In the genomic region with DNA sequence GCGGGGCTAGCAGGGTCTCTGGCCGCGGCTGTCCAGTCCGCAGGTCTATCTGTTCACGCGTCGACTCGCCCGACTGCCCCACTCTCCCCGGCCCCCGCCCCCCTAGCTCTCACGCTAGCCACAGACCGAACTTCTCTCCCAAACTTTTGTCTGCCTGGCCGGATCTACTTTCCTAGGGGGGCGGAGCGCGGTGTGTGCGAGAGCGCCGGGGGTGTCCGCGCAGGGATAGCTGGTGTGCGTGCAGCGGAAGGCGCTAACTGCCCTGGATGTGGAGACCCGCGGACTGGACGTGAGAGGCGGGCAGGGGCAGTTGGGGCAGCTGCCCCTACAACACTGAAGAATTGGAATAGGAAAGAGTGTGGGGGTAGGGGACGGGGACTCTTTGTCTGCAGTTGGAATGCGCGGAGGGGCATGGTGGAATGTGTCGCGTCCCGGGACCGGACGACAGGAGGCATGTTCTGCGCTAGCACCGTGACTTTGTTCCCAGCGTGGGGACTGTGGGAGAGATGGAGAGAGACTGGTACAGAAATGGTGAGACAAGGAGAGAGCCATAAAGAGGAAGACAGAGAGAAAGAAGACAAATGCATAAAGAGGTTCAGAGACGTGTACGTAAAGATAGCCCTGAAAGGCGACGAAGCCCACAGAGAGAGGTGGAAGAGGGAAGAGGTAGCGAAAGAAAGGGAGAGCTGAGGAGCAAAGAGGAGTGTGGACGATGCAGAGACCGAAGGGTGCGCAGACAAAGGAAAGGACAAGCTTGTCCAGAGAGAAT, we compare ENCODE assay signal across 1 cellular context.
TF ChIP-seq lines count a peak whose summit lies in the region.

A gene (minus strand): TSS at position 75 of the 769 bp plus-strand sequence. CDS start 285 bp downstream, outside the sequence.

TF ChIP-seq in HepG2, 621 proteins besides CTCF, POLR2A, EP300 and RAD21 (continued from another document and continues in another):
- TF ChIP-seq, protein P1, sequence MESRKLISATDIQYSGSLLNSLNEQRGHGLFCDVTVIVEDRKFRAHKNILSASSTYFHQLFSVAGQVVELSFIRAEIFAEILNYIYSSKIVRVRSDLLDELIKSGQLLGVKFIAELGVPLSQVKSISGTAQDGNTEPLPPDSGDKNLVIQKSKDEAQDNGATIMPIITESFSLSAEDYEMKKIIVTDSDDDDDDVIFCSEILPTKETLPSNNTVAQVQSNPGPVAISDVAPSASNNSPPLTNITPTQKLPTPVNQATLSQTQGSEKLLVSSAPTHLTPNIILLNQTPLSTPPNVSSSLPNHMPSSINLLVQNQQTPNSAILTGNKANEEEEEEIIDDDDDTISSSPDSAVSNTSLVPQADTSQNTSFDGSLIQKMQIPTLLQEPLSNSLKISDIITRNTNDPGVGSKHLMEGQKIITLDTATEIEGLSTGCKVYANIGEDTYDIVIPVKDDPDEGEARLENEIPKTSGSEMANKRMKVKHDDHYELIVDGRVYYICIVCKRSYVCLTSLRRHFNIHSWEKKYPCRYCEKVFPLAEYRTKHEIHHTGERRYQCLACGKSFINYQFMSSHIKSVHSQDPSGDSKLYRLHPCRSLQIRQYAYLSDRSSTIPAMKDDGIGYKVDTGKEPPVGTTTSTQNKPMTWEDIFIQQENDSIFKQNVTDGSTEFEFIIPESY (CRISPR knock-in tag; IDR thresholded peaks at IDR 0.05): peak; percentile 71
- TF ChIP-seq ZNF496 (CRISPR knock-in tag; IDR thresholded peaks at IDR 0.05; ENCODE audit: insufficient replicate concordance): no peak
- TF ChIP-seq, protein P2, sequence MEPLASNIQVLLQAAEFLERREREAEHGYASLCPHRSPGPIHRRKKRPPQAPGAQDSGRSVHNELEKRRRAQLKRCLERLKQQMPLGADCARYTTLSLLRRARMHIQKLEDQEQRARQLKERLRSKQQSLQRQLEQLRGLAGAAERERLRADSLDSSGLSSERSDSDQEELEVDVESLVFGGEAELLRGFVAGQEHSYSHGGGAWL (CRISPR knock-in tag; IDR thresholded peaks at IDR 0.05): peak; percentile 87; the same call in 1 of the 2 replicates
- no peak for TF ChIP-seq NFIB (CRISPR knock-in tag; IDR thresholded peaks at IDR 0.05; ENCODE audit: borderline replicate concordance)
- TF ChIP-seq SMAD3 (CRISPR knock-in tag; IDR thresholded peaks at IDR 0.05): peak; percentile 66
- TF ChIP-seq ZSCAN20 (CRISPR knock-in tag; IDR thresholded peaks at IDR 0.05; ENCODE audit: borderline replicate concordance): no peak
- TF ChIP-seq, protein P3, sequence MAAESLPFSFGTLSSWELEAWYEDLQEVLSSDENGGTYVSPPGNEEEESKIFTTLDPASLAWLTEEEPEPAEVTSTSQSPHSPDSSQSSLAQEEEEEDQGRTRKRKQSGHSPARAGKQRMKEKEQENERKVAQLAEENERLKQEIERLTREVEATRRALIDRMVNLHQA (CRISPR knock-in tag; IDR thresholded peaks at IDR 0.05): no peak
- TF ChIP-seq TAF15 (IDR thresholded peaks at IDR 0.05; ENCODE audit: low read depth, low read length, poor library complexity, severe bottlenecking): peak; percentile 99
- peak; percentile 97 for TF ChIP-seq PHF5A (CRISPR knock-in tag; IDR thresholded peaks at IDR 0.05; ENCODE audit: low read depth, unreplicated experiment)
- TF ChIP-seq ZNF781 (CRISPR knock-in tag; IDR thresholded peaks at IDR 0.05; ENCODE audit: borderline replicate concordance, not compliant biosample characterization): peak; percentile 100
- TF ChIP-seq ZMYM4 (CRISPR knock-in tag; IDR thresholded peaks at IDR 0.05): no peak
- TF ChIP-seq, protein P4, sequence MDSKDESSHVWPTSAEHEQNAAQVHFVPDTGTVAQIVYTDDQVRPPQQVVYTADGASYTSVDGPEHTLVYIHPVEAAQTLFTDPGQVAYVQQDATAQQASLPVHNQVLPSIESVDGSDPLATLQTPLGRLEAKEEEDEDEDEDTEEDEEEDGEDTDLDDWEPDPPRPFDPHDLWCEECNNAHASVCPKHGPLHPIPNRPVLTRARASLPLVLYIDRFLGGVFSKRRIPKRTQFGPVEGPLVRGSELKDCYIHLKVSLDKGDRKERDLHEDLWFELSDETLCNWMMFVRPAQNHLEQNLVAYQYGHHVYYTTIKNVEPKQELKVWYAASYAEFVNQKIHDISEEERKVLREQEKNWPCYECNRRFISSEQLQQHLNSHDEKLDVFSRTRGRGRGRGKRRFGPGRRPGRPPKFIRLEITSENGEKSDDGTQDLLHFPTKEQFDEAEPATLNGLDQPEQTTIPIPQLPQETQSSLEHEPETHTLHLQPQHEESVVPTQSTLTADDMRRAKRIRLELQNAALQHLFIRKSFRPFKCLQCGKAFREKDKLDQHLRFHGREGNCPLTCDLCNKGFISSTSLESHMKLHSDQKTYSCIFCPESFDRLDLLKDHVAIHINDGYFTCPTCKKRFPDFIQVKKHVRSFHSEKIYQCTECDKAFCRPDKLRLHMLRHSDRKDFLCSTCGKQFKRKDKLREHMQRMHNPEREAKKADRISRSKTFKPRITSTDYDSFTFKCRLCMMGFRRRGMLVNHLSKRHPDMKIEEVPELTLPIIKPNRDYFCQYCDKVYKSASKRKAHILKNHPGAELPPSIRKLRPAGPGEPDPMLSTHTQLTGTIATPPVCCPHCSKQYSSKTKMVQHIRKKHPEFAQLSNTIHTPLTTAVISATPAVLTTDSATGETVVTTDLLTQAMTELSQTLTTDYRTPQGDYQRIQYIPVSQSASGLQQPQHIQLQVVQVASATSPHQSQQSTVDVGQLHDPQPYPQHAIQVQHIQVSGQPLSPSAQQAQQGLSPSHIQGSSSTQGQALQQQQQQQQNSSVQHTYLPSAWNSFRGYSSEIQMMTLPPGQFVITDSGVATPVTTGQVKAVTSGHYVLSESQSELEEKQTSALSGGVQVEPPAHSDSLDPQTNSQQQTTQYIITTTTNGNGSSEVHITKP (CRISPR knock-in tag; IDR thresholded peaks at IDR 0.05; ENCODE audit: low read depth): peak; percentile 81
- TF ChIP-seq TAF1 (CRISPR knock-in tag; IDR thresholded peaks at IDR 0.05): peak; percentile 93
- TF ChIP-seq, protein P5, sequence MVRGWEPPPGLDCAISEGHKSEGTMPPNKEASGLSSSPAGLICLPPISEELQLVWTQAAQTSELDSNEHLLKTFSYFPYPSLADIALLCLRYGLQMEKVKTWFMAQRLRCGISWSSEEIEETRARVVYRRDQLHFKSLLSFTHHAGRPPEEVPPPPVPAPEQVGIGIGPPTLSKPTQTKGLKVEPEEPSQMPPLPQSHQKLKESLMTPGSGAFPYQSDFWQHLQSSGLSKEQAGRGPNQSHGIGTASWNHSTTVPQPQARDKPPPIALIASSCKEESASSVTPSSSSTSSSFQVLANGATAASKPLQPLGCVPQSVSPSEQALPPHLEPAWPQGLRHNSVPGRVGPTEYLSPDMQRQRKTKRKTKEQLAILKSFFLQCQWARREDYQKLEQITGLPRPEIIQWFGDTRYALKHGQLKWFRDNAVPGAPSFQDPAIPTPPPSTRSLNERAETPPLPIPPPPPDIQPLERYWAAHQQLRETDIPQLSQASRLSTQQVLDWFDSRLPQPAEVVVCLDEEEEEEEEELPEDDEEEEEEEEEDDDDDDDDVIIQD (CRISPR knock-in tag; IDR thresholded peaks at IDR 0.05; ENCODE audit: low read depth): peak; percentile 89
- peak; percentile 89 for TF ChIP-seq ETV6 (CRISPR knock-in tag; conservative IDR thresholded peaks at IDR 0.05)
- TF ChIP-seq, protein P6, sequence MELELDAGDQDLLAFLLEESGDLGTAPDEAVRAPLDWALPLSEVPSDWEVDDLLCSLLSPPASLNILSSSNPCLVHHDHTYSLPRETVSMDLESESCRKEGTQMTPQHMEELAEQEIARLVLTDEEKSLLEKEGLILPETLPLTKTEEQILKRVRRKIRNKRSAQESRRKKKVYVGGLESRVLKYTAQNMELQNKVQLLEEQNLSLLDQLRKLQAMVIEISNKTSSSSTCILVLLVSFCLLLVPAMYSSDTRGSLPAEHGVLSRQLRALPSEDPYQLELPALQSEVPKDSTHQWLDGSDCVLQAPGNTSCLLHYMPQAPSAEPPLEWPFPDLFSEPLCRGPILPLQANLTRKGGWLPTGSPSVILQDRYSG (CRISPR knock-in tag; IDR thresholded peaks at IDR 0.05): no peak
- TF ChIP-seq ZFP62 (CRISPR knock-in tag; IDR thresholded peaks at IDR 0.05): no peak
- TF ChIP-seq, protein P7, sequence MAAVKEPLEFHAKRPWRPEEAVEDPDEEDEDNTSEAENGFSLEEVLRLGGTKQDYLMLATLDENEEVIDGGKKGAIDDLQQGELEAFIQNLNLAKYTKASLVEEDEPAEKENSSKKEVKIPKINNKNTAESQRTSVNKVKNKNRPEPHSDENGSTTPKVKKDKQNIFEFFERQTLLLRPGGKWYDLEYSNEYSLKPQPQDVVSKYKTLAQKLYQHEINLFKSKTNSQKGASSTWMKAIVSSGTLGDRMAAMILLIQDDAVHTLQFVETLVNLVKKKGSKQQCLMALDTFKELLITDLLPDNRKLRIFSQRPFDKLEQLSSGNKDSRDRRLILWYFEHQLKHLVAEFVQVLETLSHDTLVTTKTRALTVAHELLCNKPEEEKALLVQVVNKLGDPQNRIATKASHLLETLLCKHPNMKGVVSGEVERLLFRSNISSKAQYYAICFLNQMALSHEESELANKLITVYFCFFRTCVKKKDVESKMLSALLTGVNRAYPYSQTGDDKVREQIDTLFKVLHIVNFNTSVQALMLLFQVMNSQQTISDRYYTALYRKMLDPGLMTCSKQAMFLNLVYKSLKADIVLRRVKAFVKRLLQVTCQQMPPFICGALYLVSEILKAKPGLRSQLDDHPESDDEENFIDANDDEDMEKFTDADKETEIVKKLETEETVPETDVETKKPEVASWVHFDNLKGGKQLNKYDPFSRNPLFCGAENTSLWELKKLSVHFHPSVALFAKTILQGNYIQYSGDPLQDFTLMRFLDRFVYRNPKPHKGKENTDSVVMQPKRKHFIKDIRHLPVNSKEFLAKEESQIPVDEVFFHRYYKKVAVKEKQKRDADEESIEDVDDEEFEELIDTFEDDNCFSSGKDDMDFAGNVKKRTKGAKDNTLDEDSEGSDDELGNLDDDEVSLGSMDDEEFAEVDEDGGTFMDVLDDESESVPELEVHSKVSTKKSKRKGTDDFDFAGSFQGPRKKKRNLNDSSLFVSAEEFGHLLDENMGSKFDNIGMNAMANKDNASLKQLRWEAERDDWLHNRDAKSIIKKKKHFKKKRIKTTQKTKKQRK (IDR thresholded peaks at IDR 0.05; ENCODE audit: low read length): no peak
- peak; percentile 89 for TF ChIP-seq NFATC3 (CRISPR knock-in tag; IDR thresholded peaks at IDR 0.05)
- TF ChIP-seq CCDC6 (CRISPR knock-in tag; IDR thresholded peaks at IDR 0.05): no peak
- peak; percentile 85 for TF ChIP-seq POLR2AphosphoS2 (IDR thresholded peaks at IDR 0.05; ENCODE audit: low read depth, low read length)
- no peak for TF ChIP-seq HMGA1 (CRISPR knock-in tag; conservative IDR thresholded peaks at IDR 0.05)
- TF ChIP-seq, protein P8, sequence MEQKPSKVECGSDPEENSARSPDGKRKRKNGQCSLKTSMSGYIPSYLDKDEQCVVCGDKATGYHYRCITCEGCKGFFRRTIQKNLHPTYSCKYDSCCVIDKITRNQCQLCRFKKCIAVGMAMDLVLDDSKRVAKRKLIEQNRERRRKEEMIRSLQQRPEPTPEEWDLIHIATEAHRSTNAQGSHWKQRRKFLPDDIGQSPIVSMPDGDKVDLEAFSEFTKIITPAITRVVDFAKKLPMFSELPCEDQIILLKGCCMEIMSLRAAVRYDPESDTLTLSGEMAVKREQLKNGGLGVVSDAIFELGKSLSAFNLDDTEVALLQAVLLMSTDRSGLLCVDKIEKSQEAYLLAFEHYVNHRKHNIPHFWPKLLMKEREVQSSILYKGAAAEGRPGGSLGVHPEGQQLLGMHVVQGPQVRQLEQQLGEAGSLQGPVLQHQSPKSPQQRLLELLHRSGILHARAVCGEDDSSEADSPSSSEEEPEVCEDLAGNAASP (CRISPR knock-in tag; IDR thresholded peaks at IDR 0.05; ENCODE audit: borderline replicate concordance): peak; percentile 66; the same call in 1 of the 2 replicates
- peak; percentile 74; the same call in 1 of the 2 replicates for TF ChIP-seq ZNF335 (CRISPR knock-in tag; IDR thresholded peaks at IDR 0.05)
- TF ChIP-seq ZNF510 (CRISPR knock-in tag; IDR thresholded peaks at IDR 0.05; ENCODE audit: low read depth): peak; percentile 88
- TF ChIP-seq, protein P9, sequence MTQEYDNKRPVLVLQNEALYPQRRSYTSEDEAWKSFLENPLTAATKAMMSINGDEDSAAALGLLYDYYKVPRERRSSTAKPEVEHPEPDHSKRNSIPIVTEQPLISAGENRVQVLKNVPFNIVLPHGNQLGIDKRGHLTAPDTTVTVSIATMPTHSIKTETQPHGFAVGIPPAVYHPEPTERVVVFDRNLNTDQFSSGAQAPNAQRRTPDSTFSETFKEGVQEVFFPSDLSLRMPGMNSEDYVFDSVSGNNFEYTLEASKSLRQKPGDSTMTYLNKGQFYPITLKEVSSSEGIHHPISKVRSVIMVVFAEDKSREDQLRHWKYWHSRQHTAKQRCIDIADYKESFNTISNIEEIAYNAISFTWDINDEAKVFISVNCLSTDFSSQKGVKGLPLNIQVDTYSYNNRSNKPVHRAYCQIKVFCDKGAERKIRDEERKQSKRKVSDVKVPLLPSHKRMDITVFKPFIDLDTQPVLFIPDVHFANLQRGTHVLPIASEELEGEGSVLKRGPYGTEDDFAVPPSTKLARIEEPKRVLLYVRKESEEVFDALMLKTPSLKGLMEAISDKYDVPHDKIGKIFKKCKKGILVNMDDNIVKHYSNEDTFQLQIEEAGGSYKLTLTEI (CRISPR knock-in tag; conservative IDR thresholded peaks at IDR 0.05): no peak
- TF ChIP-seq ZNF629 (CRISPR knock-in tag; conservative IDR thresholded peaks at IDR 0.05): no peak
- no peak for TF ChIP-seq MED1 (CRISPR knock-in tag; IDR thresholded peaks at IDR 0.05)
- TF ChIP-seq, protein P10, sequence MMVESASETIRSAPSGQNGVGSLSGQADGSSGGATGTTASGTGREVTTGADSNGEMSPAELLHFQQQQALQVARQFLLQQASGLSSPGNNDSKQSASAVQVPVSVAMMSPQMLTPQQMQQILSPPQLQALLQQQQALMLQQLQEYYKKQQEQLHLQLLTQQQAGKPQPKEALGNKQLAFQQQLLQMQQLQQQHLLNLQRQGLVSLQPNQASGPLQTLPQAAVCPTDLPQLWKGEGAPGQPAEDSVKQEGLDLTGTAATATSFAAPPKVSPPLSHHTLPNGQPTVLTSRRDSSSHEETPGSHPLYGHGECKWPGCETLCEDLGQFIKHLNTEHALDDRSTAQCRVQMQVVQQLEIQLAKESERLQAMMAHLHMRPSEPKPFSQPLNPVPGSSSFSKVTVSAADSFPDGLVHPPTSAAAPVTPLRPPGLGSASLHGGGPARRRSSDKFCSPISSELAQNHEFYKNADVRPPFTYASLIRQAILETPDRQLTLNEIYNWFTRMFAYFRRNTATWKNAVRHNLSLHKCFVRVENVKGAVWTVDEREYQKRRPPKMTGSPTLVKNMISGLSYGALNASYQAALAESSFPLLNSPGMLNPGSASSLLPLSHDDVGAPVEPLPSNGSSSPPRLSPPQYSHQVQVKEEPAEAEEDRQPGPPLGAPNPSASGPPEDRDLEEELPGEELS (CRISPR knock-in tag; IDR thresholded peaks at IDR 0.05): no peak
- peak; percentile 43; the same call in 1 of the 2 replicates for TF ChIP-seq ZNF3 (CRISPR knock-in tag; IDR thresholded peaks at IDR 0.05)
- no peak for TF ChIP-seq ZNF678 (CRISPR knock-in tag; IDR thresholded peaks at IDR 0.05)
- no peak for TF ChIP-seq ZNF589 (CRISPR knock-in tag; conservative IDR thresholded peaks at IDR 0.05)
- peak; percentile 85; the same call in 1 of the 2 replicates for TF ChIP-seq ZNF619 (CRISPR knock-in tag; IDR thresholded peaks at IDR 0.05)
- peak; percentile 99; the same call in 1 of the 2 replicates for TF ChIP-seq ZNF337 (CRISPR knock-in tag; IDR thresholded peaks at IDR 0.05; ENCODE audit: borderline replicate concordance, low read depth)
- TF ChIP-seq ZNF672 (CRISPR knock-in tag; IDR thresholded peaks at IDR 0.05): no peak
- TF ChIP-seq ZNF709 (CRISPR knock-in tag; IDR thresholded peaks at IDR 0.05): no peak
- TF ChIP-seq, protein P11, sequence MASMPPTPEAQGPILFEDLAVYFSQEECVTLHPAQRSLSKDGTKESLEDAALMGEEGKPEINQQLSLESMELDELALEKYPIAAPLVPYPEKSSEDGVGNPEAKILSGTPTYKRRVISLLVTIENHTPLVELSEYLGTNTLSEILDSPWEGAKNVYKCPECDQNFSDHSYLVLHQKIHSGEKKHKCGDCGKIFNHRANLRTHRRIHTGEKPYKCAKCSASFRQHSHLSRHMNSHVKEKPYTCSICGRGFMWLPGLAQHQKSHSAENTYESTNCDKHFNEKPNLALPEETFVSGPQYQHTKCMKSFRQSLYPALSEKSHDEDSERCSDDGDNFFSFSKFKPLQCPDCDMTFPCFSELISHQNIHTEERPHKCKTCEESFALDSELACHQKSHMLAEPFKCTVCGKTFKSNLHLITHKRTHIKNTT (CRISPR knock-in tag; IDR thresholded peaks at IDR 0.05): no peak
